ENCODE assay signal across 1 cellular context in genomic region chr10:118046491-118047362, GRCh38.
TF ChIP-seq lines count a peak whose summit lies in the region.

A gene with protein sequence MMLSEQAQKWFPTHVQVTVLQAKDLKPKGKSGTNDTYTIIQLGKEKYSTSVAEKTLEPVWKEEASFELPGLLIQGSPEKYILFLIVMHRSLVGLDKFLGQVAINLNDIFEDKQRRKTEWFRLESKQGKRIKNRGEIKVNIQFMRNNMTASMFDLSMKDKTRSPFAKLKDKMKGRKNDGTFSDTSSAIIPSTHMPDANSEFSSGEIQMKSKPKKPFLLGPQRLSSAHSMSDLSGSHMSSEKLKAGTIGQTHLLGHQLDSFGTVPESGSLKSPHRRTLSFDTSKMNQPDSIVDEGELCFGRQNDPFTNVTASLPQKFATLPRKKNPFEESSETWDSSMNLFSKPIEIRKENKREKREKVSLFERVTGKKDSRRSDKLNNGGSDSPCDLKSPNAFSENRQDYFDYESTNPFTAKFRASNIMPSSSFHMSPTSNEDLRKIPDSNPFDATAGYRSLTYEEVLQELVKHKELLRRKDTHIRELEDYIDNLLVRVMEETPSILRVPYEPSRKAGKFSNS (minus strand): TSS chr10:118046941. CDS start chr10:118046163, 778 bp downstream.

TF ChIP-seq in HepG2, 621 proteins besides CTCF, POLR2A, EP300 and RAD21 (continued from another document and continues in another):
- TF ChIP-seq RARG (CRISPR knock-in tag; IDR thresholded peaks at IDR 0.05; ENCODE audit: low read depth) (no peak), SNAPC4 (CRISPR knock-in tag; IDR thresholded peaks at IDR 0.05) (no peak), CREM (IDR thresholded peaks at IDR 0.05) (no peak), CREM (CRISPR knock-in tag; IDR thresholded peaks at IDR 0.05) (no peak), ZNF253 (CRISPR knock-in tag; IDR thresholded peaks at IDR 0.05; ENCODE audit: borderline replicate concordance) (0 out of 2 replicates have a peak, but pooled peaks have one; percentile 42), KMT2B (CRISPR knock-in tag; IDR thresholded peaks at IDR 0.05) (peak; percentile 79), POLR2AphosphoS5 (IDR thresholded peaks at IDR 0.05; ENCODE audit: low read depth, low read length) (peak; percentile 43; the same call in 1 of the 2 replicates), ZFP37 (CRISPR knock-in tag; IDR thresholded peaks at IDR 0.05; ENCODE audit: borderline replicate concordance) (no peak), PHB2 (IDR thresholded peaks at IDR 0.05; ENCODE audit: partially characterized antibody) (no peak), BATF2 (CRISPR knock-in tag; IDR thresholded peaks at IDR 0.05) (no peak), SNRNP70 (IDR thresholded peaks at IDR 0.05; ENCODE audit: low read depth, low read length) (no peak), POGZ (CRISPR knock-in tag; IDR thresholded peaks at IDR 0.05) (peak; percentile 73; the same call in 1 of the 2 replicates), RBAK (CRISPR knock-in tag; IDR thresholded peaks at IDR 0.05) (no peak), RFX3 (CRISPR knock-in tag; IDR thresholded peaks at IDR 0.05) (peak; percentile 97), ZFP36L2 (CRISPR knock-in tag; IDR thresholded peaks at IDR 0.05) (no peak), PHF20 (CRISPR knock-in tag; IDR thresholded peaks at IDR 0.05) (peak; percentile 65), ZNF737 (CRISPR knock-in tag; IDR thresholded peaks at IDR 0.05; ENCODE audit: borderline replicate concordance) (no peak), CHCHD3 (CRISPR knock-in tag; IDR thresholded peaks at IDR 0.05) (no peak), SOX13 (IDR thresholded peaks at IDR 0.05) (no peak), SOX13 (CRISPR knock-in tag; conservative IDR thresholded peaks at IDR 0.05 in 1 of 2, IDR thresholded peaks at IDR 0.05 in 1 of 2) (no peak), ZNF547 (CRISPR knock-in tag; IDR thresholded peaks at IDR 0.05) (no peak; the same call in 1 of the 2 replicates), NR2F1 (CRISPR knock-in tag; IDR thresholded peaks at IDR 0.05) (peak; percentile 46 to 62; a peak in 3 of 4 replicates), RFX1 (IDR thresholded peaks at IDR 0.05) (peak; percentile 96), MEIS1 (CRISPR knock-in tag; IDR thresholded peaks at IDR 0.05; ENCODE audit: borderline replicate concordance) (peak; percentile 76), FOXP1 (IDR thresholded peaks at IDR 0.05) (no peak), FOXP1 (CRISPR knock-in tag; IDR thresholded peaks at IDR 0.05) (no peak), MIER3 (CRISPR knock-in tag; IDR thresholded peaks at IDR 0.05; ENCODE audit: borderline replicate concordance) (no peak), SMARCE1 (IDR thresholded peaks at IDR 0.05; ENCODE audit: borderline replicate concordance) (no peak), ZBTB3 (CRISPR knock-in tag; IDR thresholded peaks at IDR 0.05; ENCODE audit: borderline replicate concordance, low read depth) (no peak), KLF16 (CRISPR knock-in tag; IDR thresholded peaks at IDR 0.05) (peak in 1 of 2 experiments; percentile 83; a peak in 1 of 4 replicates), MAFG (CRISPR knock-in tag; IDR thresholded peaks at IDR 0.05) (0 out of 2 replicates have a peak, but pooled peaks have one; percentile 53)
- TF ChIP-seq, protein P1, sequence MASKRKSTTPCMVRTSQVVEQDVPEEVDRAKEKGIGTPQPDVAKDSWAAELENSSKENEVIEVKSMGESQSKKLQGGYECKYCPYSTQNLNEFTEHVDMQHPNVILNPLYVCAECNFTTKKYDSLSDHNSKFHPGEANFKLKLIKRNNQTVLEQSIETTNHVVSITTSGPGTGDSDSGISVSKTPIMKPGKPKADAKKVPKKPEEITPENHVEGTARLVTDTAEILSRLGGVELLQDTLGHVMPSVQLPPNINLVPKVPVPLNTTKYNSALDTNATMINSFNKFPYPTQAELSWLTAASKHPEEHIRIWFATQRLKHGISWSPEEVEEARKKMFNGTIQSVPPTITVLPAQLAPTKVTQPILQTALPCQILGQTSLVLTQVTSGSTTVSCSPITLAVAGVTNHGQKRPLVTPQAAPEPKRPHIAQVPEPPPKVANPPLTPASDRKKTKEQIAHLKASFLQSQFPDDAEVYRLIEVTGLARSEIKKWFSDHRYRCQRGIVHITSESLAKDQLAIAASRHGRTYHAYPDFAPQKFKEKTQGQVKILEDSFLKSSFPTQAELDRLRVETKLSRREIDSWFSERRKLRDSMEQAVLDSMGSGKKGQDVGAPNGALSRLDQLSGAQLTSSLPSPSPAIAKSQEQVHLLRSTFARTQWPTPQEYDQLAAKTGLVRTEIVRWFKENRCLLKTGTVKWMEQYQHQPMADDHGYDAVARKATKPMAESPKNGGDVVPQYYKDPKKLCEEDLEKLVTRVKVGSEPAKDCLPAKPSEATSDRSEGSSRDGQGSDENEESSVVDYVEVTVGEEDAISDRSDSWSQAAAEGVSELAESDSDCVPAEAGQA (IDR thresholded peaks at IDR 0.05; ENCODE audit: low read depth), result peak; percentile 73; the same call in 1 of the 2 replicates
- TF ChIP-seq, protein P1 (CRISPR knock-in tag; IDR thresholded peaks at IDR 0.05; ENCODE audit: borderline replicate concordance), result no peak
- TF ChIP-seq, protein P2, sequence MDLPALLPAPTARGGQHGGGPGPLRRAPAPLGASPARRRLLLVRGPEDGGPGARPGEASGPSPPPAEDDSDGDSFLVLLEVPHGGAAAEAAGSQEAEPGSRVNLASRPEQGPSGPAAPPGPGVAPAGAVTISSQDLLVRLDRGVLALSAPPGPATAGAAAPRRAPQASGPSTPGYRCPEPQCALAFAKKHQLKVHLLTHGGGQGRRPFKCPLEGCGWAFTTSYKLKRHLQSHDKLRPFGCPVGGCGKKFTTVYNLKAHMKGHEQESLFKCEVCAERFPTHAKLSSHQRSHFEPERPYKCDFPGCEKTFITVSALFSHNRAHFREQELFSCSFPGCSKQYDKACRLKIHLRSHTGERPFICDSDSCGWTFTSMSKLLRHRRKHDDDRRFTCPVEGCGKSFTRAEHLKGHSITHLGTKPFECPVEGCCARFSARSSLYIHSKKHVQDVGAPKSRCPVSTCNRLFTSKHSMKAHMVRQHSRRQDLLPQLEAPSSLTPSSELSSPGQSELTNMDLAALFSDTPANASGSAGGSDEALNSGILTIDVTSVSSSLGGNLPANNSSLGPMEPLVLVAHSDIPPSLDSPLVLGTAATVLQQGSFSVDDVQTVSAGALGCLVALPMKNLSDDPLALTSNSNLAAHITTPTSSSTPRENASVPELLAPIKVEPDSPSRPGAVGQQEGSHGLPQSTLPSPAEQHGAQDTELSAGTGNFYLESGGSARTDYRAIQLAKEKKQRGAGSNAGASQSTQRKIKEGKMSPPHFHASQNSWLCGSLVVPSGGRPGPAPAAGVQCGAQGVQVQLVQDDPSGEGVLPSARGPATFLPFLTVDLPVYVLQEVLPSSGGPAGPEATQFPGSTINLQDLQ (CRISPR knock-in tag; IDR thresholded peaks at IDR 0.05), result no peak
- TF ChIP-seq, protein P3, sequence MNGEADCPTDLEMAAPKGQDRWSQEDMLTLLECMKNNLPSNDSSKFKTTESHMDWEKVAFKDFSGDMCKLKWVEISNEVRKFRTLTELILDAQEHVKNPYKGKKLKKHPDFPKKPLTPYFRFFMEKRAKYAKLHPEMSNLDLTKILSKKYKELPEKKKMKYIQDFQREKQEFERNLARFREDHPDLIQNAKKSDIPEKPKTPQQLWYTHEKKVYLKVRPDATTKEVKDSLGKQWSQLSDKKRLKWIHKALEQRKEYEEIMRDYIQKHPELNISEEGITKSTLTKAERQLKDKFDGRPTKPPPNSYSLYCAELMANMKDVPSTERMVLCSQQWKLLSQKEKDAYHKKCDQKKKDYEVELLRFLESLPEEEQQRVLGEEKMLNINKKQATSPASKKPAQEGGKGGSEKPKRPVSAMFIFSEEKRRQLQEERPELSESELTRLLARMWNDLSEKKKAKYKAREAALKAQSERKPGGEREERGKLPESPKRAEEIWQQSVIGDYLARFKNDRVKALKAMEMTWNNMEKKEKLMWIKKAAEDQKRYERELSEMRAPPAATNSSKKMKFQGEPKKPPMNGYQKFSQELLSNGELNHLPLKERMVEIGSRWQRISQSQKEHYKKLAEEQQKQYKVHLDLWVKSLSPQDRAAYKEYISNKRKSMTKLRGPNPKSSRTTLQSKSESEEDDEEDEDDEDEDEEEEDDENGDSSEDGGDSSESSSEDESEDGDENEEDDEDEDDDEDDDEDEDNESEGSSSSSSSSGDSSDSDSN (CRISPR knock-in tag; IDR thresholded peaks at IDR 0.05), result peak; percentile 99
- TF ChIP-seq, protein P4, sequence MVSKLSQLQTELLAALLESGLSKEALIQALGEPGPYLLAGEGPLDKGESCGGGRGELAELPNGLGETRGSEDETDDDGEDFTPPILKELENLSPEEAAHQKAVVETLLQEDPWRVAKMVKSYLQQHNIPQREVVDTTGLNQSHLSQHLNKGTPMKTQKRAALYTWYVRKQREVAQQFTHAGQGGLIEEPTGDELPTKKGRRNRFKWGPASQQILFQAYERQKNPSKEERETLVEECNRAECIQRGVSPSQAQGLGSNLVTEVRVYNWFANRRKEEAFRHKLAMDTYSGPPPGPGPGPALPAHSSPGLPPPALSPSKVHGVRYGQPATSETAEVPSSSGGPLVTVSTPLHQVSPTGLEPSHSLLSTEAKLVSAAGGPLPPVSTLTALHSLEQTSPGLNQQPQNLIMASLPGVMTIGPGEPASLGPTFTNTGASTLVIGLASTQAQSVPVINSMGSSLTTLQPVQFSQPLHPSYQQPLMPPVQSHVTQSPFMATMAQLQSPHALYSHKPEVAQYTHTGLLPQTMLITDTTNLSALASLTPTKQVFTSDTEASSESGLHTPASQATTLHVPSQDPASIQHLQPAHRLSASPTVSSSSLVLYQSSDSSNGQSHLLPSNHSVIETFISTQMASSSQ (IDR thresholded peaks at IDR 0.05; ENCODE audit: low read depth), result no peak
- TF ChIP-seq, protein P4 (CRISPR knock-in tag; IDR thresholded peaks at IDR 0.05; ENCODE audit: borderline replicate concordance), result no peak; the same call in 1 of the 2 replicates
